ENCODE assay signal across 8 cellular contexts in genomic region chr21:31343680-31344480, GRCh38. TPM values are rescaled to one million over a fixed set of nuclear protein-coding genes. Genes with fewer than 3 reads are reported as not detected.
DNase-seq lines count a peak whose midpoint lies in the region; ATAC-seq, FAIRE-seq and TF ChIP-seq lines count a peak whose summit lies in the region.

TIAM1 (minus strand) TSS chr21:31344261; CDS start chr21:31266972, 77,289 bp downstream.

- no peak for ATAC-seq in A549

- no peaks in the 10 kb centered on the region for H3K9me3 Mint-ChIP-seq in endodermal cell

- DNase-seq in A549 (ENCODE audit: low read depth in 1 of 2, low spot score in 1 of 2) (peak in 1 of 2 experiments; percentile 4), H7 (peak; percentile 79), endodermal cell (peak; percentile 89), superior temporal gyrus (ENCODE audit: extremely low spot score) (peak; percentile 67), NK-92 (lab: John Stamatoyannopoulos, UW; ENCODE audit: unreplicated experiment) (no peak), HuH-7.5 (ENCODE audit: low spot score) (no peak)

- H3K4me1 ChIP-seq in A549 (no peaks in the 10 kb centered on the region), endodermal cell (ENCODE audit: control insufficient read depth, insufficient read depth, low read length) (peaks cover 8% of the 10 kb centered on the region), mesodermal cell (ENCODE audit: control insufficient read depth, insufficient read depth, low read length, poor library complexity, severe bottlenecking) (peaks cover 16% of the 10 kb centered on the region)

- H3K36me3 Mint-ChIP-seq in endodermal cell (ENCODE audit: low read depth), result no peaks in the 10 kb centered on the region

- H3K9me3 ChIP-seq in A549, result no peaks in the 10 kb centered on the region
- H3K9me3 ChIP-seq in endodermal cell (ENCODE audit: control insufficient read depth, low read length), result no peaks in the 10 kb centered on the region
- H3K9me3 ChIP-seq in mesodermal cell (ENCODE audit: control insufficient read depth, low read length), result no peaks in the 10 kb centered on the region

- TF ChIP-seq CTCF in A549 (IDR thresholded peaks at IDR 0.05) (no peak), VCaP (conservative IDR thresholded peaks at IDR 0.05) (0 out of 2 replicates have a peak, but pooled peaks have one; percentile 10), endodermal cell (conservative IDR thresholded peaks at IDR 0.05) (no peak)

- H3K4me3 ChIP-seq in A549, result no peak within 1 kb of the TSS
- H3K4me3 ChIP-seq in H7 (ENCODE audit: insufficient read depth, low read depth, low read length), result peak within 1 kb of the TSS; percentile 62
- H3K4me3 ChIP-seq in endodermal cell (ENCODE audit: low read length), result peak within 1 kb of the TSS; percentile 91
- peak within 1 kb of the TSS; percentile 57 for H3K4me3 ChIP-seq in mesodermal cell (ENCODE audit: extremely low read depth, insufficient read depth, low read length, poor library complexity, severe bottlenecking)

- H3K27ac ChIP-seq in A549 (no peak within 1 kb of the TSS), VCaP (peak within 1 kb of the TSS; percentile 59), endodermal cell (ENCODE audit: low read depth, low read length) (peak within 1 kb of the TSS; percentile 69), mesodermal cell (ENCODE audit: low read depth, low read length, severe bottlenecking) (peak within 1 kb of the TSS; percentile 31)

- H3K27me3 ChIP-seq in H7 (ENCODE audit: control insufficient read depth, insufficient read depth, low read length), result no peaks in the 10 kb centered on the region
- H3K27me3 ChIP-seq in endodermal cell (ENCODE audit: control insufficient read depth, insufficient read depth, low read length, poor library complexity, severe bottlenecking), result no peaks in the 10 kb centered on the region

- peaks cover 39% of the 10 kb centered on the region for H3K4me1 Mint-ChIP-seq in endodermal cell

- peak within 1 kb of the TSS; percentile 98 for H3K27ac Mint-ChIP-seq in endodermal cell

- TF ChIP-seq POLR2A in A549 (IDR thresholded peaks at IDR 0.05; ENCODE audit: low read length), result no peak

- H3K27me3 Mint-ChIP-seq in endodermal cell (ENCODE audit: insufficient read depth), result no peaks in the 10 kb centered on the region

- H3K4me2 ChIP-seq in A549, result peak within 1 kb of the TSS; percentile 50

- FAIRE-seq in A549 (lab: Jason Lieb, UNC), result no peak

- TF ChIP-seq EP300 in A549 (IDR thresholded peaks at IDR 0.05), result no peak

- POLR2A ChIA-PET in A549 (lab: Yijun Ruan, JAX), result no interaction called here

- H3K9ac ChIP-seq in endodermal cell (ENCODE audit: extremely low read depth, low read length, poor library complexity, severe bottlenecking), result peak within 1 kb of the TSS; percentile 78

- TF ChIP-seq RAD21 in A549 (conservative IDR thresholded peaks at IDR 0.05 in 1 of 2, IDR thresholded peaks at IDR 0.05 in 1 of 2), result no peak

- peak within 1 kb of the TSS; percentile 86 for H3K4me3 Mint-ChIP-seq in endodermal cell

- WGBS in A549 (ENCODE audit: missing lambda C conversion rate), result 6% methylated on average over 32 of the region's 49 CpGs
- WGBS in endodermal cell (ENCODE audit: insufficient coverage in 1 of 2, insufficient read length in 1 of 2), 2 experiments, result 0 to 1% methylated on average over 20 to 49 of the region's 49 CpGs
- WGBS in mesodermal cell (ENCODE audit: insufficient coverage in 2 of 2), 2 experiments, result 1% methylated on average over 29 to 44 of the region's 49 CpGs

- no peaks in the 10 kb centered on the region for H3K36me3 ChIP-seq in H7 (replicated peaks; ENCODE audit: control insufficient read depth, insufficient read depth, low read length)
- no peaks in the 10 kb centered on the region for H3K36me3 ChIP-seq in endodermal cell (ENCODE audit: control insufficient read depth, insufficient read depth, low read length)
- H3K36me3 ChIP-seq in mesodermal cell (ENCODE audit: control insufficient read depth, insufficient read depth, low read length), result no peaks in the 10 kb centered on the region

- CTCF ChIA-PET in A549 (lab: Yijun Ruan, JAX), result interaction anchor here (1.0 to 2.0 kb wide), 2 partner anchors 145 to 237 kb away, joined by 3 to 12 read pairs; no protein-coding TSS in a partner anchor

TF ChIP-seq in A549, 52 proteins besides CTCF, POLR2A, EP300 and RAD21:
- no peak for TF ChIP-seq HMGXB4 (CRISPR knock-in tag; IDR thresholded peaks at IDR 0.05; ENCODE audit: borderline replicate concordance)
- 0 out of 2 replicates have a peak, but pooled peaks have one; percentile 25 for TF ChIP-seq HDAC2 (IDR thresholded peaks at IDR 0.05)

RNA-seq across cellular contexts. Expression of gene TIAM1, which starts in this region (rescaled TPM):
- 0.26 and 0.40 TPM in 2 replicates for polyA plus RNA-seq in A549 (2011; rRNA removed)
- 0.12 and 0.18 TPM in 2 replicates for polyA plus RNA-seq in A549 (2012; cell fraction: cytosol; rRNA removed)
- polyA plus RNA-seq in A549 (2012; cell fraction: nucleus; rRNA removed), result 0.13 and 0.36 TPM in 2 replicates
- 0.18 to 0.33 TPM (median 0.23 TPM) in 3 replicates for polyA plus RNA-seq in A549 (2017; fragmentation: RNase III; extraction: RNeasy Plus Mini Kit Qiagen cat#74134 plus additional on column Dnase treatment)
- polyA minus RNA-seq in A549 (2011; rRNA and poly(A)+ RNA removed), result 1.1 and 1.4 TPM in 2 replicates
- total RNA-seq in H7 (2014; rRNA removed; shearing (Covaris generic)), result 18.8 and 23.9 TPM in 2 replicates
- 10 to 100 TPM; 29.4 to 33.3 TPM for total RNA-seq in endodermal cell
- polyA plus RNA-seq in endodermal cell (2013, experiment 1 of 2), result 23.9 TPM
- polyA plus RNA-seq in endodermal cell (2013, experiment 2 of 2), result 24.3 TPM
- 24.0 TPM for polyA plus RNA-seq in mesodermal cell (2013, experiment 1 of 2)
- polyA plus RNA-seq in mesodermal cell (2013, experiment 2 of 2), result 21.7 TPM

Comparison
In these comparisons a context has a peak if more than half of its experiments do, and no peak if none do; other contexts are left out.
1. DNase-seq: peak in H7 (single experiment), endodermal cell (single experiment) and superior temporal gyrus (single experiment); none in NK-92 (single experiment) and HuH-7.5 (single experiment).
2. H3K27ac ChIP-seq: peak in VCaP (single experiment), endodermal cell (single experiment) and mesodermal cell (single experiment); none in A549 (0 of 2).